23 cellular contexts compared by ENCODE assay signal in genomic region chr10:1010703-1011102, GRCh38. TPM values are rescaled to one million over a fixed set of nuclear protein-coding genes. Genes with fewer than 3 reads are reported as not detected.
"Had no signal": no experiment of that assay in that cellular context is flagged by ENCODE, and none has a peak within 500 bp of the region (broad histone marks: within the 10 kb centered on the region; RNA-seq: fewer than 3 reads in every experiment).

No MANE protein-coding gene starts in this region.

- H3K4me3 ChIP-seq: ascending aorta, breast epithelium, gastrocnemius medialis, heart right ventricle, stomach, thoracic aorta had no signal

- H3K27me3 ChIP-seq: ascending aorta, breast epithelium, gastrocnemius medialis, heart right ventricle, neutrophil, stomach had no signal

- H3K4me3 Mint-ChIP-seq: naive thymus-derived CD4-positive, alpha-beta T cell had no signal

- H3K4me1 ChIP-seq: ascending aorta, breast epithelium, gastrocnemius medialis, heart right ventricle, stomach had no signal

- H3K27me3 Mint-ChIP-seq: naive thymus-derived CD4-positive, alpha-beta T cell had no signal

- ATAC-seq: gastrocnemius medialis, heart right ventricle, left colon had no signal

- H3K27ac ChIP-seq: ascending aorta, breast epithelium, gastrocnemius medialis, heart right ventricle, neutrophil, stomach, thoracic aorta had no signal

- H3K9me3 ChIP-seq: ascending aorta, breast epithelium, gastrocnemius medialis, heart right ventricle, neutrophil, stomach, thoracic aorta had no signal

- DNase-seq: activated CD4-positive, CD25-positive, alpha-beta regulatory T cell treated with anti-CD3 and anti-CD28 coated beads, Interleukin-2, amount 50 U/mL, for 72 hours; activated gamma-delta T cell; activated T-cell treated with anti-CD3 and anti-CD28 coated beads, Interleukin-2, amount 50 U/mL, for 1 hour; dermis blood vessel endothelial cell; gastrocnemius medialis; heart right ventricle; left colon; naive thymus-derived CD4-positive, alpha-beta T cell; retina; stimulated activated CD4-positive, alpha-beta T cell treated with anti-CD3 and anti-CD28 coated beads, Interleukin-4, amount 100 ng/mL, for 4 hours; stomach; SW 1271; T1000 had no signal

- H3K9me3 Mint-ChIP-seq: naive thymus-derived CD4-positive, alpha-beta T cell had no signal

RNA-seq across cellular contexts. Expression of gene IDI2, which starts 15.0 kb away (rescaled TPM):
- total RNA-seq: ascending aorta; breast epithelium; chondrocyte; dermis blood vessel endothelial cell; epithelial cell of proximal tubule; left colon; lung microvascular endothelial cell; mononuclear cell; naive thymus-derived CD4-positive, alpha-beta T cell; skeletal muscle tissue; thoracic aorta; urinary bladder had no signal
- polyA plus RNA-seq: naive thymus-derived CD4-positive, alpha-beta T cell; stomach; urinary bladder had no signal
